1 cellular context compared by ENCODE assay signal in genomic region chr3:112670824-112671223, GRCh38.
TF ChIP-seq lines count a peak whose summit lies in the region.

No MANE protein-coding gene starts in this region.

TF ChIP-seq in HepG2, 621 proteins besides CTCF, POLR2A, EP300 and RAD21:
- TF ChIP-seq ZNF296 (CRISPR knock-in tag; conservative IDR thresholded peaks at IDR 0.05) (no peak), CENPBD1 (CRISPR knock-in tag; IDR thresholded peaks at IDR 0.05; ENCODE audit: borderline replicate concordance, low read depth) (no peak), SRF (IDR thresholded peaks at IDR 0.05; ENCODE audit: low read depth, low read length) (no peak), NR2F2 (IDR thresholded peaks at IDR 0.05; ENCODE audit: borderline replicate concordance, low read depth) (no peak), PRPF4 (IDR thresholded peaks at IDR 0.05; ENCODE audit: low read depth, low read length, poor library complexity, severe bottlenecking) (no peak)
